In genomic region chr1:224450164-224450955, GRCh38 we compare ENCODE assay signal across 19 cellular contexts. TPM values are rescaled to one million over a fixed set of nuclear protein-coding genes. Genes with fewer than 3 reads are reported as not detected.
DNase-seq lines count a peak whose midpoint lies in the region; ATAC-seq and TF ChIP-seq lines count a peak whose summit lies in the region.
"Had no signal": no experiment of that assay in that cellular context is flagged by ENCODE, and none has a peak within 500 bp of the region (broad histone marks: within the 10 kb centered on the region; RNA-seq: fewer than 3 reads in every experiment).

No MANE protein-coding gene starts in this region.

- H3K9me3 ChIP-seq in CD8-positive, alpha-beta T cell (ENCODE audit: low read length), result no peaks in the 10 kb centered on the region
- H3K9me3 ChIP-seq in esophagus squamous epithelium (no peaks in the 10 kb centered on the region), uterus (no peaks in the 10 kb centered on the region)
- H3K9me3 ChIP-seq: heart left ventricle, lower lobe of right lung, mucosa of descending colon had no signal

- H3K36me3 Mint-ChIP-seq in CD8-positive, alpha-beta T cell, result peaks cover 17% of the 10 kb centered on the region
- peaks cover 6% of the 10 kb centered on the region for H3K36me3 Mint-ChIP-seq in activated naive CD8-positive, alpha-beta T cell treated with anti-CD3 and anti-CD28 coated beads, Interleukin-2, amount 50 U/mL, for 24 hours (ENCODE audit: low read depth)

- peaks cover 11% of the 10 kb centered on the region for H3K4me1 Mint-ChIP-seq in CD8-positive, alpha-beta T cell (ENCODE audit: low read depth)
- H3K4me1 Mint-ChIP-seq in activated naive CD8-positive, alpha-beta T cell treated with anti-CD3 and anti-CD28 coated beads, Interleukin-2, amount 50 U/mL, for 24 hours, result peaks cover 25% of the 10 kb centered on the region
- H3K4me1 Mint-ChIP-seq: nephron had no signal

- POLR2A ChIA-PET in CD8-positive, alpha-beta T cell (lab: Charles Lee), result no interaction called here

- H3K4me3 ChIP-seq in CD8-positive, alpha-beta T cell (ENCODE audit: low read depth, low read length), result no peak overlapping the region
- no peak overlapping the region for H3K4me3 ChIP-seq in esophagus squamous epithelium
- no peak overlapping the region for H3K4me3 ChIP-seq in uterus
- H3K4me3 ChIP-seq: heart left ventricle, lower lobe of right lung, mucosa of descending colon had no signal

- peak overlapping the region; percentile 50 for H3K27ac Mint-ChIP-seq in CD8-positive, alpha-beta T cell
- H3K27ac Mint-ChIP-seq in activated naive CD8-positive, alpha-beta T cell treated with anti-CD3 and anti-CD28 coated beads, Interleukin-2, amount 50 U/mL, for 24 hours, result peak overlapping the region; percentile 7
- H3K27ac Mint-ChIP-seq: activated T-helper 2 cell treated with anti-CD3 and anti-CD28 coated beads, Interferon-gamma antibody, Interleukin-2, Interleukin-4, amounts not matched to agents 10 μg/mL and 5 μg/mL and 100 μg/mL, durations not matched to agents 14 hours and 24 hours and 36 hours; nephron had no signal

- H3K4me3 Mint-ChIP-seq in CD8-positive, alpha-beta T cell, result no peak overlapping the region
- no peak overlapping the region for H3K4me3 Mint-ChIP-seq in activated naive CD8-positive, alpha-beta T cell treated with anti-CD3 and anti-CD28 coated beads, Interleukin-2, amount 50 U/mL, for 24 hours
- H3K4me3 Mint-ChIP-seq: nephron had no signal

- 57 to 72% methylated on average over 7 of the region's 7 CpGs for WGBS in esophagus squamous epithelium, 2 donors

- DNase-seq in CD1c-positive myeloid dendritic cell (ENCODE audit: extremely low spot score) (peak; percentile 12), esophagus squamous epithelium (lab: John Stamatoyannopoulos, UW) (no peak), uterus (no peak), C1 segment of cervical spinal cord (lab: John Stamatoyannopoulos, UW) (no peak), HT-29 (ENCODE audit: low spot score) (no peak)
- peak in 1 of 7 experiments; percentile 31 for DNase-seq in CD8-positive, alpha-beta T cell
- DNase-seq in activated naive CD8-positive, alpha-beta T cell treated with anti-CD3 and anti-CD28 coated beads, Interleukin-2, amount 50 U/mL, for 24 hours, result no peak
- DNase-seq: activated CD4-positive, alpha-beta T cell treated with anti-CD3 and anti-CD28 coated beads for 4 hours; heart left ventricle; Karpas-422; kidney glomerular epithelial cell; lower lobe of right lung; mucosa of descending colon; NCI-H146; retina had no signal

- no peak for TF ChIP-seq POLR2A in esophagus squamous epithelium (IDR thresholded peaks at IDR 0.05)
- no peak for TF ChIP-seq POLR2A in uterus (IDR thresholded peaks at IDR 0.05)

- no peaks in the 10 kb centered on the region for H3K4me1 ChIP-seq in CD8-positive, alpha-beta T cell (ENCODE audit: insufficient read depth, low read length)
- peaks cover 19 to 77% (median 28%) of the 10 kb centered on the region in 3 donors for H3K4me1 ChIP-seq in esophagus squamous epithelium
- no peaks in the 10 kb centered on the region for H3K4me1 ChIP-seq in uterus

- H3K27ac ChIP-seq in CD8-positive, alpha-beta T cell (ENCODE audit: low read depth, low read length), result no peak overlapping the region
- H3K27ac ChIP-seq in esophagus squamous epithelium (peak overlapping the region in 3 of 4 donors; percentile 64 to 82 (median 70)), uterus (no peak overlapping the region)
- H3K27ac ChIP-seq: heart left ventricle, lower lobe of right lung, RWPE1 had no signal

- intact Hi-C loops in CD8-positive, alpha-beta T cell (cut with DNase I, micrococcal nuclease), result loop anchor here in 1 of 2 experiments (10.0 kb wide), 1 partner anchor 46 kb away; no protein-coding TSS in a partner anchor
- intact Hi-C loops in esophagus squamous epithelium (cut with DNase I), result loop anchor here (10.0 kb wide), 2 partner anchors 86 to 336 kb away; partner anchors contain the start of gene FBXO28
- intact Hi-C loops in uterus (cut with DNase I; ENCODE audit: low total_unique reads), result no loop called here

- no peaks in the 10 kb centered on the region for H3K27me3 ChIP-seq in CD8-positive, alpha-beta T cell (ENCODE audit: insufficient read depth, low read length)
- no peaks in the 10 kb centered on the region for H3K27me3 ChIP-seq in esophagus squamous epithelium
- no peaks in the 10 kb centered on the region for H3K27me3 ChIP-seq in uterus
- H3K27me3 ChIP-seq: heart left ventricle had no signal

- H3K9me3 Mint-ChIP-seq in CD8-positive, alpha-beta T cell, result no peaks in the 10 kb centered on the region
- no peaks in the 10 kb centered on the region for H3K9me3 Mint-ChIP-seq in activated naive CD8-positive, alpha-beta T cell treated with anti-CD3 and anti-CD28 coated beads, Interleukin-2, amount 50 U/mL, for 24 hours
- H3K9me3 Mint-ChIP-seq: activated T-helper 2 cell treated with anti-CD3 and anti-CD28 coated beads, Interferon-gamma antibody, Interleukin-2, Interleukin-4, amounts not matched to agents 10 μg/mL and 5 μg/mL and 100 μg/mL, durations not matched to agents 14 hours and 24 hours and 36 hours; nephron had no signal

- TF ChIP-seq CTCF in CD8-positive, alpha-beta T cell (IDR thresholded peaks at IDR 0.05), result no peak
- TF ChIP-seq CTCF in esophagus squamous epithelium (IDR thresholded peaks at IDR 0.05), result no peak
- no peak for TF ChIP-seq CTCF in uterus (IDR thresholded peaks at IDR 0.05)

- no peaks in the 10 kb centered on the region for H3K27me3 Mint-ChIP-seq in CD8-positive, alpha-beta T cell (ENCODE audit: low read depth)
- no peaks in the 10 kb centered on the region for H3K27me3 Mint-ChIP-seq in activated naive CD8-positive, alpha-beta T cell treated with anti-CD3 and anti-CD28 coated beads, Interleukin-2, amount 50 U/mL, for 24 hours

- ATAC-seq in CD8-positive, alpha-beta T cell, result peak; percentile 86
- no peak for ATAC-seq in activated naive CD8-positive, alpha-beta T cell treated with anti-CD3 and anti-CD28 coated beads, Interleukin-2, amount 50 U/mL, for 24 hours
- ATAC-seq: HCT116, heart left ventricle, lower lobe of right lung, mucosa of descending colon had no signal

- CTCF ChIA-PET in CD8-positive, alpha-beta T cell (lab: Charles Lee), result no interaction called here

- no peaks in the 10 kb centered on the region for H3K36me3 ChIP-seq in CD8-positive, alpha-beta T cell (ENCODE audit: insufficient read depth, low read length)
- H3K36me3 ChIP-seq in esophagus squamous epithelium, result no peaks in the 10 kb centered on the region
- H3K36me3 ChIP-seq in uterus, result no peaks in the 10 kb centered on the region
- H3K36me3 ChIP-seq: lower lobe of right lung had no signal

RNA-seq across cellular contexts. Expression of gene WDR26, which starts 15.8 kb away (rescaled TPM):
- 100 to 1,000 TPM; 176 to 181 TPM for total RNA-seq in CD8-positive, alpha-beta T cell
- total RNA-seq in esophagus squamous epithelium (100 to 1,000 TPM in 1 of 4 donors, 10 to 100 TPM in 3; 38.3 to 111 (median 61.9) TPM), uterus (10 to 100 TPM; 45.9 to 76.9 (median 65.7) TPM)
- 15.7 and 17.9 TPM in 2 replicates for total RNA-seq in HT-29 (2014; rRNA removed; shearing (Covaris generic))

Comparison
In these comparisons a context has a peak if more than half of its experiments do, and no peak if none do; other contexts are left out.
1. H3K27ac ChIP-seq: peak in esophagus squamous epithelium (3 of 4); none in CD8-positive, alpha-beta T cell (single experiment) and uterus (0 of 2).